ENCODE assay signal across 8 cellular contexts in the genomic region with DNA sequence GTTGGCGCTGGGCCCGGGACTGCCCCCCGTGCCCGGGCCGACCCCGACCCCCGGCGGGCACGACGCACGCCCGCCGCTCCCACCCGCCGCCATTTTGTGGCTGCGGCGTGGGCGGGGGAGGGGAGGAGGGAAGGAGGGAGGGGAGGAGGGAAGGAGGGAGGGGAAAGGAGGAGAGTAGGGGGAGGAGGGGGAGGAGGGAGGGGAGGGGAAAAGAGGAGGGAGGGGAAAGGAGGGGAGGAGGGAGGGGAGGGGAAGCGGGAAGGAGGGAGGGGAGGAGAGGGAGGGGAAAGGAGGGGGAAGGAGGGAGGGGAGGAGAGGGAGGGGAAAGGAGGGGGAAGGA. TPM values are rescaled to one million over a fixed set of nuclear protein-coding genes. Genes with fewer than 3 reads are reported as not detected.
DNase-seq lines count a peak whose midpoint lies in the region; ATAC-seq, FAIRE-seq and TF ChIP-seq lines count a peak whose summit lies in the region.

Gene BTBD2 (minus strand): TSS at position 104 of the 340 bp plus-strand sequence. CDS start 11 bp downstream, at position 93.

- H3K9me3 ChIP-seq in MM.1S (replicated peaks; ENCODE audit: insufficient read depth, low read length), result no peaks in the 10 kb centered on the region

- WGBS in lower leg skin, 2 donors, result no CpG with 5 or more reads among the region's 19 CpGs

- peak within 1 kb of the TSS; percentile 47 for H2AFZ ChIP-seq in MM.1S (ENCODE audit: low read length)

- H3K4me3 ChIP-seq in MM.1S (ENCODE audit: low read length), result peak within 1 kb of the TSS; percentile 70
- H3K4me3 ChIP-seq in lower leg skin (ENCODE audit: low read depth, poor library complexity, severe bottlenecking), result peak within 1 kb of the TSS; percentile 17

- 0 out of 2 replicates have a peak, but pooled peaks cover 5% of the 10 kb centered on the region for H3K4me1 ChIP-seq in MM.1S (ENCODE audit: low read length)

- ATAC-seq in GM18520 (IDR thresholded peaks at IDR 0.05; ENCODE audit: unreplicated experiment), result no peak

- H3K27me3 ChIP-seq in MM.1S (replicated peaks; ENCODE audit: insufficient read depth, low read length), result no peaks in the 10 kb centered on the region

- DNase-seq in ELR (ENCODE audit: low read depth) (peak; percentile 71), MM.1S (peak; percentile 50), dermis blood vessel endothelial cell (peak; percentile 57), lower leg skin (ENCODE audit: low spot score in 2 of 2) (no peak), HTR-8/SVneo (ENCODE audit: insufficient read length, low spot score) (no peak)
- DNase-seq in activated CD4-positive, alpha-beta T cell treated with anti-CD3 and anti-CD28 coated beads for 4 hours, result peak; percentile 73
- DNase-seq in stimulated activated CD4-positive, alpha-beta T cell treated with anti-CD3 and anti-CD28 coated beads, TNF-alpha, amount 100 ng/mL, for 24 hours (ENCODE audit: low read depth in 3 of 3), result peak; percentile 29 to 48 (median 29)

- H4K20me1 ChIP-seq in MM.1S (ENCODE audit: insufficient read depth, low read length), result no peaks in the 10 kb centered on the region

- TF ChIP-seq POLR2A in lower leg skin (IDR thresholded peaks at IDR 0.05), result no peak

- intact Hi-C loops in lower leg skin (cut with DNase I; ENCODE audit: low total_unique reads), result loop anchor here (5.0 kb wide), 1 partner anchor 57 kb away; no protein-coding TSS in a partner anchor

- TF ChIP-seq CTCF in MM.1S (IDR thresholded peaks at IDR 0.05; ENCODE audit: low read length) (no peak), lower leg skin (IDR thresholded peaks at IDR 0.05) (no peak)

- H3K27ac ChIP-seq in MM.1S (ENCODE audit: low read length), result no peak within 1 kb of the TSS

- H3K79me2 ChIP-seq in MM.1S (ENCODE audit: low read length), result peaks cover 44% of the 10 kb centered on the region

- H3K9me2 ChIP-seq in MM.1S (replicated peaks; ENCODE audit: insufficient read depth, low read length), result no peaks in the 10 kb centered on the region

- peaks cover 6% of the 10 kb centered on the region for H3F3A ChIP-seq in MM.1S (ENCODE audit: insufficient read depth, low read length)

- peak within 1 kb of the TSS; percentile 66 for H3K9ac ChIP-seq in MM.1S (ENCODE audit: low read length)

- H3K36me3 ChIP-seq in MM.1S (replicated peaks; ENCODE audit: insufficient read depth, low read length), result no peaks in the 10 kb centered on the region

- no peak for FAIRE-seq in HTR-8/SVneo (lab: Jason Lieb, UNC)

- peak within 1 kb of the TSS; percentile 90 for H3K4me2 ChIP-seq in MM.1S (ENCODE audit: low read depth, low read length)

RNA-seq across cellular contexts. Expression of gene BTBD2, which starts in this region (rescaled TPM):
- 51.7 and 135 TPM in 2 replicates for total RNA-seq in dermis blood vessel endothelial cell
- 10 to 100 TPM; 85.0 to 99.3 (median 94.9) TPM for total RNA-seq in lower leg skin

Comparison
In these comparisons a context has a peak if more than half of its experiments do, and no peak if none do; other contexts are left out.
1. DNase-seq: peak in ELR (single experiment), MM.1S (single experiment), activated CD4-positive, alpha-beta T cell treated with anti-CD3 and anti-CD28 coated beads for 4 hours (2 of 2), dermis blood vessel endothelial cell (single experiment) and stimulated activated CD4-positive, alpha-beta T cell treated with anti-CD3 and anti-CD28 coated beads, TNF-alpha, amount 100 ng/mL, for 24 hours (3 of 3); none in lower leg skin (0 of 2) and HTR-8/SVneo (single experiment).